11 cellular contexts compared by ENCODE assay signal in the genomic region with DNA sequence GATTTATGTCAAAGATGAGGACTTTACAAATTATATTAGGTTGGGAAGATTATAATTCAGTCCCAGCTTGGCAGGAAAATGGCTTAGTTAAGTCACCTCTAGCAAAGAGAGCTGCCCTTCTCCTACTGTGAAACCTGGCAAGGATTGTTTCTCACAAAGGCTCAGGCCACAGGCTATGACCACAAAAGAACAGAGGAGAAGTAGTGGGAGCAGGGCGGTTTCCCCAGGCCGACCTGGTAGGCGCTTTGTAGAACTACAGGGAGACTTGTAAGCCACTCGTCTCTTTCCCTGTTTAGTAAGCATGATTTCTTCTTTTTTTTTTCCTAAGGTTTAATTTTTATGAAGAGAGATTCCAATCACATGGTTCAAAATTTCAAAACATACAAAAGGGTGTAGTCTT.
"Had no signal": no experiment of that assay in that cellular context is flagged by ENCODE, and none has a peak within 500 bp of the region (broad histone marks: within the 10 kb centered on the region; RNA-seq: fewer than 3 reads in every experiment).

No MANE protein-coding gene starts in this region.

- H3K9me3 Mint-ChIP-seq: activated naive CD8-positive, alpha-beta T cell treated with anti-CD3 and anti-CD28 coated beads, Interleukin-2, amount 10 ng/mL, durations not matched to agents 7 days and 5 days; T-helper 2 cell treated with Interferon-gamma antibody and Interleukin-4, amounts not matched to agents 5 μg/mL and 100 μg/mL, for 36 hours had no signal

- H3K4me3 Mint-ChIP-seq: activated naive CD8-positive, alpha-beta T cell treated with anti-CD3 and anti-CD28 coated beads, Interleukin-2, amount 10 ng/mL, durations not matched to agents 7 days and 5 days; T-helper 2 cell treated with Interferon-gamma antibody and Interleukin-4, amounts not matched to agents 5 μg/mL and 100 μg/mL, for 36 hours had no signal

- ATAC-seq: left lung had no signal

- DNase-seq: activated CD4-positive, alpha-beta T cell treated with anti-CD3 and anti-CD28 coated beads, Interleukin-2, amount 50 U/mL, for 4 hours; activated CD4-positive, CD25-positive, alpha-beta regulatory T cell treated with anti-CD3 and anti-CD28 coated beads, Interleukin-2, amount 50 U/mL, for 72 hours; activated gamma-delta T cell; activated naive CD8-positive, alpha-beta T cell treated with anti-CD3 and anti-CD28 coated beads, Interleukin-2, amount 10 ng/mL, durations not matched to agents 7 days and 5 days; activated T-cell treated with anti-CD3 and anti-CD28 coated beads, Interleukin-2, amount 50 U/mL, for 1 hour; effector CD4-positive, alpha-beta T cell; foreskin melanocyte; head of caudate nucleus; left lung; thyroid gland had no signal

- H3K27me3 Mint-ChIP-seq: activated naive CD8-positive, alpha-beta T cell treated with anti-CD3 and anti-CD28 coated beads, Interleukin-2, amount 10 ng/mL, durations not matched to agents 7 days and 5 days had no signal

- H3K27ac Mint-ChIP-seq: activated naive CD8-positive, alpha-beta T cell treated with anti-CD3 and anti-CD28 coated beads, Interleukin-2, amount 10 ng/mL, durations not matched to agents 7 days and 5 days; T-helper 2 cell treated with Interferon-gamma antibody and Interleukin-4, amounts not matched to agents 5 μg/mL and 100 μg/mL, for 36 hours had no signal
